Comparison of ENCODE assay signal across 8 cellular contexts in genomic region chr17:6641374-6641818, GRCh38. TPM values are rescaled to one million over a fixed set of nuclear protein-coding genes. Genes with fewer than 3 reads are reported as not detected.
DNase-seq lines count a peak whose midpoint lies in the region; ATAC-seq and TF ChIP-seq lines count a peak whose summit lies in the region.

No MANE protein-coding gene starts in this region.

- H3K27ac Mint-ChIP-seq in activated CD4-positive, alpha-beta memory T cell treated with anti-CD3 and anti-CD28 coated beads, Interleukin-2, amount 10 ng/mL, durations not matched to agents 7 days and 5 days = peak overlapping the region; percentile 90
- peak overlapping the region; percentile 99 for H3K27ac Mint-ChIP-seq in stimulated activated naive B cell treated with anti-CD40 and anti-IgM and Interleukin-4, amounts not matched to agents 10 μg/mL and 1 μg/mL and 100 μg/mL, for 72 hours

- DNase-seq in AG09309 (ENCODE audit: low read depth) (no peak), NCI-H526 treated with DMSO at 0.1 percent for 48 hours (lab: John Stamatoyannopoulos, UW) (no peak)
- DNase-seq in activated CD4-positive, alpha-beta memory T cell treated with anti-CD3 and anti-CD28 coated beads, Interleukin-2, amount 10 ng/mL, durations not matched to agents 7 days and 5 days = no peak
- no peak for DNase-seq in stimulated activated naive B cell treated with anti-CD40 and anti-IgM and Interleukin-4, amounts not matched to agents 10 μg/mL and 1 μg/mL and 100 μg/mL, for 72 hours
- no peak for DNase-seq in stimulated activated CD8-positive, alpha-beta memory T cell treated with anti-CD3 and anti-CD28 coated beads, Interleukin-4, amount 100 ng/mL, for 48 hours

- peak overlapping the region; percentile 88 for H3K4me3 Mint-ChIP-seq in activated CD4-positive, alpha-beta memory T cell treated with anti-CD3 and anti-CD28 coated beads, Interleukin-2, amount 10 ng/mL, durations not matched to agents 7 days and 5 days
- peak overlapping the region; percentile 96 to 98 for H3K4me3 Mint-ChIP-seq in stimulated activated naive B cell treated with anti-CD40 and anti-IgM and Interleukin-4, amounts not matched to agents 10 μg/mL and 1 μg/mL and 100 μg/mL, for 72 hours

- H3K9me3 ChIP-seq in iPS-15b (ENCODE audit: control insufficient read depth, insufficient read depth, low read length) = no peaks in the 10 kb centered on the region

- no peaks in the 10 kb centered on the region for H3K27me3 Mint-ChIP-seq in activated CD4-positive, alpha-beta memory T cell treated with anti-CD3 and anti-CD28 coated beads, Interleukin-2, amount 10 ng/mL, durations not matched to agents 7 days and 5 days
- H3K27me3 Mint-ChIP-seq in stimulated activated naive B cell treated with anti-CD40 and anti-IgM and Interleukin-4, amounts not matched to agents 10 μg/mL and 1 μg/mL and 100 μg/mL, for 72 hours = no peaks in the 10 kb centered on the region

- no peaks in the 10 kb centered on the region for H3K27me3 ChIP-seq in iPS-15b (ENCODE audit: control insufficient read depth, insufficient read depth, low read length)

- H3K36me3 Mint-ChIP-seq in activated CD4-positive, alpha-beta memory T cell treated with anti-CD3 and anti-CD28 coated beads, Interleukin-2, amount 10 ng/mL, durations not matched to agents 7 days and 5 days (ENCODE audit: low read depth) = peaks cover 36% of the 10 kb centered on the region
- peaks cover 7 to 30% of the 10 kb centered on the region in 2 donors for H3K36me3 Mint-ChIP-seq in stimulated activated naive B cell treated with anti-CD40 and anti-IgM and Interleukin-4, amounts not matched to agents 10 μg/mL and 1 μg/mL and 100 μg/mL, for 72 hours

- ATAC-seq in HG03025 (IDR thresholded peaks at IDR 0.05; ENCODE audit: low FRiP score, unreplicated experiment) (peak; percentile 7), HG02870 (IDR thresholded peaks at IDR 0.05; ENCODE audit: unreplicated experiment) (no peak)
- ATAC-seq in stimulated activated naive B cell treated with anti-CD40 and anti-IgM and Interleukin-4, amounts not matched to agents 10 μg/mL and 1 μg/mL and 100 μg/mL, for 72 hours (replicated peaks) = peak in 1 of 2 donors; percentile 3

- POLR2A ChIA-PET in activated CD4-positive, alpha-beta memory T cell treated with anti-CD3 and anti-CD28 coated beads, Interleukin-2, amount 10 ng/mL, durations not matched to agents 7 days and 5 days (lab: Charles Lee) = interaction anchor here (1.2 to 4.4 kb wide), 6 partner anchors 9 to 1222 kb away, joined by 3 to 71 read pairs (median 10); partner anchors contain the start of genes C17orf100, MED31, NUP88 and XAF1

- peak overlapping the region; percentile 87 for H3K9ac ChIP-seq in iPS-15b (ENCODE audit: low read depth, low read length)

- H3K4me3 ChIP-seq in AG09309 (ENCODE audit: control insufficient read depth, low read depth, low read length) (peak overlapping the region; percentile 98), iPS-15b (ENCODE audit: low read depth, low read length) (peak overlapping the region; percentile 94)

- CTCF ChIA-PET in activated CD4-positive, alpha-beta memory T cell treated with anti-CD3 and anti-CD28 coated beads, Interleukin-2, amount 10 ng/mL, durations not matched to agents 7 days and 5 days (lab: Charles Lee) = interaction anchor here (2.2 kb wide), 1 partner anchor 9 kb away, joined by 17 read pairs; the partner anchor contains the start of genes C17orf100 and MED31

- no peaks in the 10 kb centered on the region for H3K9me3 Mint-ChIP-seq in activated CD4-positive, alpha-beta memory T cell treated with anti-CD3 and anti-CD28 coated beads, Interleukin-2, amount 10 ng/mL, durations not matched to agents 7 days and 5 days
- H3K9me3 Mint-ChIP-seq in stimulated activated naive B cell treated with anti-CD40 and anti-IgM and Interleukin-4, amounts not matched to agents 10 μg/mL and 1 μg/mL and 100 μg/mL, for 72 hours = no peaks in the 10 kb centered on the region

- no peak for TF ChIP-seq CTCF in AG09309 (IDR thresholded peaks at IDR 0.05; ENCODE audit: control insufficient read depth, insufficient read depth, low read depth, low read length, missing control alignments)

- no peaks in the 10 kb centered on the region for H3K36me3 ChIP-seq in iPS-15b (ENCODE audit: control insufficient read depth, insufficient read depth, low read length)

- peaks cover 58% of the 10 kb centered on the region for H3K4me1 Mint-ChIP-seq in activated CD4-positive, alpha-beta memory T cell treated with anti-CD3 and anti-CD28 coated beads, Interleukin-2, amount 10 ng/mL, durations not matched to agents 7 days and 5 days
- H3K4me1 Mint-ChIP-seq in stimulated activated naive B cell treated with anti-CD40 and anti-IgM and Interleukin-4, amounts not matched to agents 10 μg/mL and 1 μg/mL and 100 μg/mL, for 72 hours = peaks cover 42 to 58% of the 10 kb centered on the region in 2 donors

- H3K4me1 ChIP-seq in iPS-15b (ENCODE audit: control insufficient read depth, insufficient read depth, low read length) = no peaks in the 10 kb centered on the region

RNA-seq across cellular contexts. Expression of gene TXNDC17, which starts 0.5 kb away (rescaled TPM):
- 10 to 100 TPM; 70.6 to 71.1 TPM for total RNA-seq in activated CD4-positive, alpha-beta memory T cell treated with anti-CD3 and anti-CD28 coated beads, Interleukin-2, amount 10 ng/mL, durations not matched to agents 7 days and 5 days

RNA-seq across cellular contexts. Expression of gene KIAA0753, which starts 0.9 kb away (rescaled TPM):
- 10 to 100 TPM; 13.0 to 14.6 TPM for total RNA-seq in activated CD4-positive, alpha-beta memory T cell treated with anti-CD3 and anti-CD28 coated beads, Interleukin-2, amount 10 ng/mL, durations not matched to agents 7 days and 5 days

RNA-seq across cellular contexts. Expression of gene MED31, which starts 10.0 kb away (rescaled TPM):
- total RNA-seq in activated CD4-positive, alpha-beta memory T cell treated with anti-CD3 and anti-CD28 coated beads, Interleukin-2, amount 10 ng/mL, durations not matched to agents 7 days and 5 days = 10 to 100 TPM; 26.0 to 26.3 TPM

RNA-seq across cellular contexts. Expression of gene C17orf100, which starts 10.2 kb away (rescaled TPM):
- total RNA-seq in activated CD4-positive, alpha-beta memory T cell treated with anti-CD3 and anti-CD28 coated beads, Interleukin-2, amount 10 ng/mL, durations not matched to agents 7 days and 5 days = 1 to 10 TPM; 1.1 to 1.9 TPM
